Comparison of ENCODE assay signal across 1 cellular context in the genomic region with DNA sequence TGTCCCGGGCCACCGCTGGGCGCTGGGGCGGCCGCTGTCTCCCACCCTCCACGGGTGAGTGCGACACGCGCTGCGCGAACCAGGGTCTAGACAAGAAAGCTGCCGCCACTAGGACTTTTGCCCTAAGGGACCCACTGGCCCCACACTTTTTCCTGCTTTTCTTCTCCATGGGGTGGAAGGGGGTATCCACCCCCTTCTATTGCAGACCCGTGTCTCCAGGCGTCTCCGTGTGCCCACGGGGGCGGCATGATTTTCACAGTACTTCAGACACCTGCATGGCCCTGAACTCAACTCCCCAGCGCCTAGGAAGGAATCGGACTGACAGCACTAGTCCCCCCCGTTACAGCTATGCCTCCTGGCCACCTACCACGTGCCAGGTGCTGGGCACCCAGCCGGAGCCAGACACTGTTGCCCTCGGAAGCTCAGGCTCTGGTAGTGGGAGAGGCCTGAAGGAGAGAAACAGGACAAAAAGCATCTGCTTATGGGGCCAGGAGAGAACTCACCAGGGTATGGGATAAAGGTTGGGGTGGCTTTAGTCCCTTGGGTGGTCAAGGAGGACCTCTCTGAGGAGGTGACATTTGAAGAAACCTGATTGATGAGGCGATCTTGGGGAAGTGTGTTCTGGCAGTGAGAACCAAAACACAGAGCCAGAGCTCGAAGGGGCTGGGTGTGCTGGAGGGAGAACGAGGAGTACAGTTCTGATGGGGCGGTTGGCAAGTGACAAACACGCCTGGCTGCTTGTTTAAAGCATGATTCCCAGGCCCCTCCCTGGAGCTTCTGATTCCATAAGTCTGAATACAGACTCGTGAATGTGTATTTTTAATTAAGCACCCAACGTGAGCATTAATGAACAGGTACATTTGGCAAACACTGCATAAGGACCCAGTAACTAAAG.
TF ChIP-seq lines count a peak whose summit lies in the region.

No MANE protein-coding gene starts in this region.

TF ChIP-seq in GM23338, 12 proteins besides CTCF, POLR2A, EP300 and RAD21 (continued from another document):
- TF ChIP-seq, protein P1, sequence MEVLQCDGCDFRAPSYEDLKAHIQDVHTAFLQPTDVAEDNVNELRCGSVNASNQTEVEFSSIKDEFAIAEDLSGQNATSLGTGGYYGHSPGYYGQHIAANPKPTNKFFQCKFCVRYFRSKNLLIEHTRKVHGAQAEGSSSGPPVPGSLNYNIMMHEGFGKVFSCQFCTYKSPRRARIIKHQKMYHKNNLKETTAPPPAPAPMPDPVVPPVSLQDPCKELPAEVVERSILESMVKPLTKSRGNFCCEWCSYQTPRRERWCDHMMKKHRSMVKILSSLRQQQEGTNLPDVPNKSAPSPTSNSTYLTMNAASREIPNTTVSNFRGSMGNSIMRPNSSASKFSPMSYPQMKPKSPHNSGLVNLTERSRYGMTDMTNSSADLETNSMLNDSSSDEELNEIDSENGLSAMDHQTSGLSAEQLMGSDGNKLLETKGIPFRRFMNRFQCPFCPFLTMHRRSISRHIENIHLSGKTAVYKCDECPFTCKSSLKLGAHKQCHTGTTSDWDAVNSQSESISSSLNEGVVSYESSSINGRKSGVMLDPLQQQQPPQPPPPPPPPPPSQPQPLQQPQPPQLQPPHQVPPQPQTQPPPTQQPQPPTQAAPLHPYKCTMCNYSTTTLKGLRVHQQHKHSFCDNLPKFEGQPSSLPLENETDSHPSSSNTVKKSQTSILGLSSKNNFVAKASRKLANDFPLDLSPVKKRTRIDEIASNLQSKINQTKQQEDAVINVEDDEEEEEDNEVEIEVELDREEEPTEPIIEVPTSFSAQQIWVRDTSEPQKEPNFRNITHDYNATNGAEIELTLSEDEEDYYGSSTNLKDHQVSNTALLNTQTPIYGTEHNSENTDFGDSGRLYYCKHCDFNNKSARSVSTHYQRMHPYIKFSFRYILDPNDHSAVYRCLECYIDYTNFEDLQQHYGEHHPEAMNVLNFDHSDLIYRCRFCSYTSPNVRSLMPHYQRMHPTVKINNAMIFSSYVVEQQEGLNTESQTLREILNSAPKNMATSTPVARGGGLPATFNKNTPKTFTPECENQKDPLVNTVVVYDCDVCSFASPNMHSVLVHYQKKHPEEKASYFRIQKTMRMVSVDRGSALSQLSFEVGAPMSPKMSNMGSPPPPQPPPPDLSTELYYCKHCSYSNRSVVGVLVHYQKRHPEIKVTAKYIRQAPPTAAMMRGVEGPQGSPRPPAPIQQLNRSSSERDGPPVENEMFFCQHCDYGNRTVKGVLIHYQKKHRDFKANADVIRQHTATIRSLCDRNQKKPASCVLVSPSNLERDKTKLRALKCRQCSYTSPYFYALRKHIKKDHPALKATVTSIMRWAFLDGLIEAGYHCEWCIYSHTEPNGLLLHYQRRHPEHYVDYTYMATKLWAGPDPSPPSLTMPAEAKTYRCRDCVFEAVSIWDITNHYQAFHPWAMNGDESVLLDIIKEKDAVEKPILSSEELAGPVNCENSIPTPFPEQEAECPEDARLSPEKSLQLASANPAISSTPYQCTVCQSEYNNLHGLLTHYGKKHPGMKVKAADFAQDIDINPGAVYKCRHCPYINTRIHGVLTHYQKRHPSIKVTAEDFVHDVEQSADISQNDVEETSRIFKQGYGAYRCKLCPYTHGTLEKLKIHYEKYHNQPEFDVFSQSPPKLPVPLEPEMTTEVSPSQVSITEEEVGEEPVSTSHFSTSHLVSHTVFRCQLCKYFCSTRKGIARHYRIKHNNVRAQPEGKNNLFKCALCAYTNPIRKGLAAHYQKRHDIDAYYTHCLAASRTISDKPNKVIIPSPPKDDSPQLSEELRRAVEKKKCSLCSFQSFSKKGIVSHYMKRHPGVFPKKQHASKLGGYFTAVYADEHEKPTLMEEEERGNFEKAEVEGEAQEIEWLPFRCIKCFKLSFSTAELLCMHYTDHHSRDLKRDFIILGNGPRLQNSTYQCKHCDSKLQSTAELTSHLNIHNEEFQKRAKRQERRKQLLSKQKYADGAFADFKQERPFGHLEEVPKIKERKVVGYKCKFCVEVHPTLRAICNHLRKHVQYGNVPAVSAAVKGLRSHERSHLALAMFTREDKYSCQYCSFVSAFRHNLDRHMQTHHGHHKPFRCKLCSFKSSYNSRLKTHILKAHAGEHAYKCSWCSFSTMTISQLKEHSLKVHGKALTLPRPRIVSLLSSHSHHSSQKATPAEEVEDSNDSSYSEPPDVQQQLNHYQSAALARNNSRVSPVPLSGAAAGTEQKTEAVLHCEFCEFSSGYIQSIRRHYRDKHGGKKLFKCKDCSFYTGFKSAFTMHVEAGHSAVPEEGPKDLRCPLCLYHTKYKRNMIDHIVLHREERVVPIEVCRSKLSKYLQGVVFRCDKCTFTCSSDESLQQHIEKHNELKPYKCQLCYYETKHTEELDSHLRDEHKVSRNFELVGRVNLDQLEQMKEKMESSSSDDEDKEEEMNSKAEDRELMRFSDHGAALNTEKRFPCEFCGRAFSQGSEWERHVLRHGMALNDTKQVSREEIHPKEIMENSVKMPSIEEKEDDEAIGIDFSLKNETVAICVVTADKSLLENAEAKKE (CRISPR knock-in tag; IDR thresholded peaks at IDR 0.05) = no peak
- TF ChIP-seq NANOG (IDR thresholded peaks at IDR 0.05; ENCODE audit: borderline replicate concordance) (no peak), STAT1 (IDR thresholded peaks at IDR 0.05; ENCODE audit: unreplicated experiment) (no peak)
